Comparison of ENCODE assay signal across 1 cellular context in genomic region chr17:57255776-57256681, GRCh38.
A peak's percentile ranks its signal among the peaks of the same experiment; 100 is the strongest.
TF ChIP-seq lines count a peak whose summit lies in the region.

Gene MSI2 (plus strand): TSS chr17:57256523. CDS start chr17:57256743, 220 bp downstream.

TF ChIP-seq in H1, 55 proteins besides CTCF, POLR2A, EP300 and RAD21:
- TF ChIP-seq CBX5 (IDR thresholded peaks at IDR 0.05; ENCODE audit: low read depth, low read length) (no peak), MAX (IDR thresholded peaks at IDR 0.05) (peak; percentile 86), ASH2L (IDR thresholded peaks at IDR 0.05; ENCODE audit: low read length) (peak; percentile 85), TAF1 (IDR thresholded peaks at IDR 0.05; ENCODE audit: low read depth, low read length) (0 out of 2 replicates have a peak, but pooled peaks have one; percentile 16), HDAC2 (IDR thresholded peaks at IDR 0.05; ENCODE audit: borderline replicate concordance in 1 of 2, low read depth in 2 of 2, low read length in 2 of 2) (peak in 1 of 2 experiments; percentile 35; a peak in 1 of 4 replicates), KDM4A (IDR thresholded peaks at IDR 0.05; ENCODE audit: low read depth, low read length, severe bottlenecking) (peak; percentile 41), PHF8 (conservative IDR thresholded peaks at IDR 0.05; ENCODE audit: low read depth, low read length) (peak; percentile 29; the same call in 1 of the 2 replicates), CHD7 (IDR thresholded peaks at IDR 0.05; ENCODE audit: insufficient replicate concordance, low read length) (no peak), CREB1 (IDR thresholded peaks at IDR 0.05) (peak; percentile 89), JUND (IDR thresholded peaks at IDR 0.05; ENCODE audit: low read length) (peak; percentile 57; the same call in 1 of the 2 replicates)
